Comparison of ENCODE assay signal across 2 cellular contexts in genomic region chr6:142359271-142359960, GRCh38.
A peak's percentile ranks its signal among the peaks of the same experiment; 100 is the strongest.
TF ChIP-seq lines count a peak whose summit lies in the region.

No MANE protein-coding gene starts in this region.

TF ChIP-seq in SK-N-SH, 30 proteins besides CTCF, POLR2A, EP300 and RAD21:
- TF ChIP-seq GABPA (IDR thresholded peaks at IDR 0.05; ENCODE audit: low read depth) (no peak), NFIC (IDR thresholded peaks at IDR 0.05; ENCODE audit: borderline replicate concordance) (peak; percentile 56), YY1 (IDR thresholded peaks at IDR 0.05; ENCODE audit: low read depth) (no peak), JUND (IDR thresholded peaks at IDR 0.05) (peak; percentile 9; the same call in 1 of the 2 replicates)

TF ChIP-seq in endothelial cell of umbilical vein, 7 proteins besides CTCF, POLR2A, EP300 and RAD21:
- TF ChIP-seq MAX (IDR thresholded peaks at IDR 0.05; ENCODE audit: insufficient read depth, insufficient read length), result no peak
- no peak for TF ChIP-seq EZH2 (IDR thresholded peaks at IDR 0.05; ENCODE audit: borderline replicate concordance, low read depth, low read length, severe bottlenecking)
- no peak for TF ChIP-seq GATA2 (IDR thresholded peaks at IDR 0.05; ENCODE audit: insufficient read depth, insufficient read length, low read depth, low read length)
- no peak for TF ChIP-seq JUN (IDR thresholded peaks at IDR 0.05; ENCODE audit: borderline replicate concordance, insufficient read depth, insufficient read length, low read depth)
- no peak for TF ChIP-seq FOS (IDR thresholded peaks at IDR 0.05; ENCODE audit: borderline replicate concordance, insufficient read depth, low read length)
- TF ChIP-seq MYC (IDR thresholded peaks at IDR 0.05; ENCODE audit: low read depth, low read length), result no peak
- no peak for TF ChIP-seq POLR2AphosphoS5 (IDR thresholded peaks at IDR 0.05; ENCODE audit: insufficient read depth, low read depth, low read length)
